In genomic region chr5:172913117-172913850, GRCh38 we compare ENCODE assay signal across 30 cellular contexts. TPM values are rescaled to one million over a fixed set of nuclear protein-coding genes. Genes with fewer than 3 reads are reported as not detected.
A peak's percentile ranks its signal among the peaks of the same experiment; 100 is the strongest.
DNase-seq lines count a peak whose midpoint lies in the region; ATAC-seq and TF ChIP-seq lines count a peak whose summit lies in the region.
"Had no signal": no experiment of that assay in that cellular context is flagged by ENCODE, and none has a peak within 500 bp of the region (broad histone marks: within the 10 kb centered on the region; RNA-seq: fewer than 3 reads in every experiment).

No MANE protein-coding gene starts in this region.

- no peak for TF ChIP-seq POLR2A in body of pancreas (IDR thresholded peaks at IDR 0.05)

- POLR2A ChIA-PET in AG04450 (lab: Yijun Ruan, JAX): no interaction called here

- no peak for TF ChIP-seq CTCF in AG04450 (IDR thresholded peaks at IDR 0.05; ENCODE audit: low read depth, low read length)
- TF ChIP-seq CTCF in body of pancreas (IDR thresholded peaks at IDR 0.05): no peak
- TF ChIP-seq CTCF in left ventricle myocardium inferior (IDR thresholded peaks at IDR 0.05; ENCODE audit: borderline replicate concordance): no peak

- H3K9me3 ChIP-seq in AG04450 (ENCODE audit: control insufficient read depth, insufficient read depth, low read length) (no peaks in the 10 kb centered on the region), body of pancreas (no peaks in the 10 kb centered on the region), left ventricle myocardium inferior (replicated peaks) (no peaks in the 10 kb centered on the region)
- H3K9me3 ChIP-seq: Caco-2, neutrophil, tibial nerve had no signal

- H3K4me1 ChIP-seq in body of pancreas (no peaks in the 10 kb centered on the region), left ventricle myocardium inferior (peaks cover 31% of the 10 kb centered on the region)
- H3K4me1 ChIP-seq: Caco-2, foreskin keratinocyte had no signal

- H3K27me3 Mint-ChIP-seq in stimulated activated naive B cell treated with anti-CD40 and anti-IgM and Interleukin-4, amounts not matched to agents 10 μg/mL and 1 μg/mL and 100 μg/mL, for 72 hours: no peaks in the 10 kb centered on the region
- H3K27me3 Mint-ChIP-seq: activated CD4-positive, alpha-beta T cell treated with anti-CD3 and anti-CD28 coated beads, Interleukin-2, amount 10 ng/mL, durations not matched to agents 24 days and 14 days; activated naive CD8-positive, alpha-beta T cell treated with anti-CD3 and anti-CD28 coated beads, Interleukin-2, amount 50 U/mL, for 24 hours; brain; stimulated activated naive CD8-positive, alpha-beta T cell treated with anti-CD3 and anti-CD28 coated beads, Interleukin-15, Interleukin-2, amounts not matched to agents 100 ng/mL and 50 ng/mL, for 24 hours had no signal

- CTCF ChIA-PET in AG04450 (lab: Charles Lee): no interaction called here

- intact Hi-C loops in body of pancreas (cut with DNase I): no loop called here
- intact Hi-C loops in left ventricle myocardium inferior (cut with micrococcal nuclease): no loop called here

- peaks cover 16 to 22% of the 10 kb centered on the region in 2 donors for H3K4me1 Mint-ChIP-seq in stimulated activated naive B cell treated with anti-CD40 and anti-IgM and Interleukin-4, amounts not matched to agents 10 μg/mL and 1 μg/mL and 100 μg/mL, for 72 hours

- peak overlapping the region; percentile 25 for H3K27ac Mint-ChIP-seq in stimulated activated naive B cell treated with anti-CD40 and anti-IgM and Interleukin-4, amounts not matched to agents 10 μg/mL and 1 μg/mL and 100 μg/mL, for 72 hours
- H3K27ac Mint-ChIP-seq: activated CD4-positive, alpha-beta T cell treated with anti-CD3 and anti-CD28 coated beads, Interleukin-2, amount 10 ng/mL, durations not matched to agents 24 days and 14 days; activated naive CD8-positive, alpha-beta T cell treated with anti-CD3 and anti-CD28 coated beads, Interleukin-2, amount 50 U/mL, for 24 hours; brain; stimulated activated naive CD8-positive, alpha-beta T cell treated with anti-CD3 and anti-CD28 coated beads, Interleukin-15, Interleukin-2, amounts not matched to agents 100 ng/mL and 50 ng/mL, for 24 hours had no signal

- no peak for DNase-seq in AG04450 (ENCODE audit: low read depth, low spot score)
- DNase-seq in body of pancreas: peak in 3 of 4 donors; percentile 56 to 78 (median 72)
- DNase-seq in left ventricle myocardium inferior: no peak
- no peak for DNase-seq in stimulated activated naive B cell treated with anti-CD40 and anti-IgM and Interleukin-4, amounts not matched to agents 10 μg/mL and 1 μg/mL and 100 μg/mL, for 72 hours
- DNase-seq in NCI-H2107 (lab: John Stamatoyannopoulos, UW): no peak
- no peak for DNase-seq in NOMO-1 (lab: John Stamatoyannopoulos, UW; ENCODE audit: unreplicated experiment in 2 of 2)
- DNase-seq: activated CD4-positive, alpha-beta T cell treated with anti-CD3 and anti-CD28 coated beads, Interleukin-2, amount 10 ng/mL, durations not matched to agents 24 days and 14 days; activated gamma-delta T cell; activated naive CD8-positive, alpha-beta T cell treated with anti-CD3 and anti-CD28 coated beads, Interleukin-2, amount 50 U/mL, for 24 hours; activated T-cell treated with anti-CD3 and anti-CD28 coated beads, Interleukin-2, amount 50 U/mL, for 1 hour; C1 segment of cervical spinal cord; Caco-2; DND-41; effector CD4-positive, alpha-beta T cell; foreskin keratinocyte; mesendoderm; NCI-H1092 treated with DMSO at 0.1 percent for 48 hours; NCI-H187 treated with DMSO at 0.1 percent for 48 hours; NCI-H524; PC-9; SHP77 treated with DMSO at 0.1 percent for 48 hours; SW 1271; T-helper 9 cell; WERI-Rb-1 had no signal

- H3K4me3 ChIP-seq in AG04450 (ENCODE audit: low read depth, low read length): no peak overlapping the region
- H3K4me3 ChIP-seq in body of pancreas: no peak overlapping the region
- no peak overlapping the region for H3K4me3 ChIP-seq in left ventricle myocardium inferior
- H3K4me3 ChIP-seq: PC-9, tibial nerve had no signal

- H3K27me3 ChIP-seq in AG04450 (ENCODE audit: control insufficient read depth, insufficient read depth, low read length): no peaks in the 10 kb centered on the region
- no peaks in the 10 kb centered on the region for H3K27me3 ChIP-seq in body of pancreas
- no peaks in the 10 kb centered on the region for H3K27me3 ChIP-seq in left ventricle myocardium inferior (ENCODE audit: low read depth)
- H3K27me3 ChIP-seq: foreskin keratinocyte, neutrophil, tibial nerve had no signal

- H3K9me3 Mint-ChIP-seq in stimulated activated naive B cell treated with anti-CD40 and anti-IgM and Interleukin-4, amounts not matched to agents 10 μg/mL and 1 μg/mL and 100 μg/mL, for 72 hours: no peaks in the 10 kb centered on the region
- H3K9me3 Mint-ChIP-seq: activated CD4-positive, alpha-beta T cell treated with anti-CD3 and anti-CD28 coated beads, Interleukin-2, amount 10 ng/mL, durations not matched to agents 24 days and 14 days; activated naive CD8-positive, alpha-beta T cell treated with anti-CD3 and anti-CD28 coated beads, Interleukin-2, amount 50 U/mL, for 24 hours; brain; stimulated activated naive CD8-positive, alpha-beta T cell treated with anti-CD3 and anti-CD28 coated beads, Interleukin-15, Interleukin-2, amounts not matched to agents 100 ng/mL and 50 ng/mL, for 24 hours had no signal

- no peak overlapping the region for H3K4me3 Mint-ChIP-seq in stimulated activated naive B cell treated with anti-CD40 and anti-IgM and Interleukin-4, amounts not matched to agents 10 μg/mL and 1 μg/mL and 100 μg/mL, for 72 hours
- H3K4me3 Mint-ChIP-seq: activated CD4-positive, alpha-beta T cell treated with anti-CD3 and anti-CD28 coated beads, Interleukin-2, amount 10 ng/mL, durations not matched to agents 24 days and 14 days; activated naive CD8-positive, alpha-beta T cell treated with anti-CD3 and anti-CD28 coated beads, Interleukin-2, amount 50 U/mL, for 24 hours; brain; stimulated activated naive CD8-positive, alpha-beta T cell treated with anti-CD3 and anti-CD28 coated beads, Interleukin-15, Interleukin-2, amounts not matched to agents 100 ng/mL and 50 ng/mL, for 24 hours had no signal

- H3K36me3 Mint-ChIP-seq in stimulated activated naive B cell treated with anti-CD40 and anti-IgM and Interleukin-4, amounts not matched to agents 10 μg/mL and 1 μg/mL and 100 μg/mL, for 72 hours: peaks cover 35 to 50% of the 10 kb centered on the region in 2 donors

- H3K27ac ChIP-seq in AG04450 (ENCODE audit: low read depth, low read length) (peak overlapping the region; percentile 21), body of pancreas (peak overlapping the region in 3 of 4 donors; percentile 15 to 38 (median 18)), left ventricle myocardium inferior (replicated peaks) (peak overlapping the region; percentile 47)
- H3K27ac ChIP-seq: foreskin keratinocyte, neutrophil, PC-9, WERI-Rb-1 had no signal

- H3K36me3 ChIP-seq in body of pancreas (replicated peaks in 1 of 2; ENCODE audit: insufficient read depth in 1 of 2, low read depth in 2 of 2) (peaks cover 4 to 5% of the 10 kb centered on the region in 2 donors), left ventricle myocardium inferior (peaks cover 35% of the 10 kb centered on the region)

- ATAC-seq in body of pancreas (peak; percentile 85), SK-N-SH treated with all-trans-retinoic acid at 6 μM for 48 hours (no peak), HG02610 (IDR thresholded peaks at IDR 0.05; ENCODE audit: unreplicated experiment) (no peak)
- no peak for ATAC-seq in stimulated activated naive B cell treated with anti-CD40 and anti-IgM and Interleukin-4, amounts not matched to agents 10 μg/mL and 1 μg/mL and 100 μg/mL, for 72 hours (replicated peaks)
- ATAC-seq: activated naive CD8-positive, alpha-beta T cell treated with anti-CD3 and anti-CD28 coated beads, Interleukin-2, amount 50 U/mL, for 24 hours; foreskin keratinocyte had no signal

- 77 to 87% methylated on average over 11 of the region's 11 CpGs for WGBS in body of pancreas, 2 donors

TF ChIP-seq in SK-N-SH treated with all-trans-retinoic acid at 6 μM for 48 hours, 23 proteins besides CTCF, POLR2A, EP300 and RAD21 (continues in another document):
- TF ChIP-seq TCF4 (CRISPR knock-in tag; IDR thresholded peaks at IDR 0.05; ENCODE audit: borderline replicate concordance) (no peak), ZFP30 (CRISPR knock-in tag; IDR thresholded peaks at IDR 0.05) (no peak), POU6F1 (CRISPR knock-in tag; IDR thresholded peaks at IDR 0.05; ENCODE audit: borderline replicate concordance, low read depth) (no peak), SNAI2 (CRISPR knock-in tag; IDR thresholded peaks at IDR 0.05) (no peak), RARB (CRISPR knock-in tag; IDR thresholded peaks at IDR 0.05) (no peak), GLIS3 (CRISPR knock-in tag; IDR thresholded peaks at IDR 0.05) (no peak), ISL1 (CRISPR knock-in tag; IDR thresholded peaks at IDR 0.05) (no peak), TOX (CRISPR knock-in tag; IDR thresholded peaks at IDR 0.05; ENCODE audit: borderline replicate concordance) (no peak), OSR1 (CRISPR knock-in tag; IDR thresholded peaks at IDR 0.05) (no peak), ZFP3 (CRISPR knock-in tag; IDR thresholded peaks at IDR 0.05) (no peak)

RNA-seq across cellular contexts. Expression of gene RPL26L1, which starts 45.9 kb away (rescaled TPM):
- polyA plus RNA-seq in AG04450 (2011; rRNA removed): 83.5 and 88.2 TPM in 2 replicates
- polyA minus RNA-seq in AG04450 (2011; rRNA and poly(A)+ RNA removed): 45.7 and 50.0 TPM in 2 replicates
- total RNA-seq in body of pancreas (10 to 100 TPM in 1 of 2 donors, 1 to 10 TPM in 1; 7.3 to 11.4 TPM), left ventricle myocardium inferior (27.2 TPM)

Comparison
In these comparisons a context has a peak if more than half of its experiments do, and no peak if none do; other contexts are left out.
1. DNase-seq: peak in body of pancreas (3 of 4); none in AG04450 (single experiment), left ventricle myocardium inferior (single experiment), stimulated activated naive B cell treated with anti-CD40 and anti-IgM and Interleukin-4, amounts not matched to agents 10 μg/mL and 1 μg/mL and 100 μg/mL, for 72 hours (single experiment), NCI-H2107 (single experiment) and NOMO-1 (0 of 2).
2. Peak in every context shown above with its lines, with median percentiles within 50 percentile points of each other: H3K27ac ChIP-seq.